16 cellular contexts compared by ENCODE assay signal in the genomic region with DNA sequence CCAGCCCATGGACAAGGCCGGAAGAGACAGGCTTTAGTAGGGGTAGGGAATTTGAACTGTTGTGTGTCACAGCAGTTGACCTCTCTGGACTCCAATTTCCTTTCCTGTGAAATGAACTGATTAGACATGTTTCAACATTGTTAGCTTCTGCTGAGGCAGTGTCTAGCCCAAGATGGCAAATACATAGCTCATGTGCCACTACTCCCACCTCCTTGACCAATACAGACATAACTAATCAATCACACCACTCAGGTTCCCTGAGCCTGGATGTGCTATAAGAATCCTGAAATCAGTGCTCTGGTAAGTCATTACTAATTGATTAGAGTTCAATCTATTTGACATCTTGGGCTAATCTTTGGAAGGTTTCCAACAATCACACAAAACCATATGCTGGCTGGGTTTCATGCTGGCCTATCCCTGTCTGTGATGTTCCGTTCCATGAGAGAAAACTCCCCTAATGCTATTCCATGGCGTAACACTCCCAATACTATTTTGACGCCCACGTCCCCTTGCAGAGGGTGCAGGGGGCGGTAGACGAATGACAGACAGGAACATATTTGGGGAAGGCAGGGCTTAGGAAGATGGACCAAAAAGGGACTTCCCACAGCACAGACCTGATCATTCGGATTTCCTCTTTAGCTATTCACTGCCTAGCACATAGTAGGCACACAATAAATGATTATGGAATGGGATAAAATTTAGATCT.
DNase-seq lines count a peak whose midpoint lies in the region; ATAC-seq, FAIRE-seq and TF ChIP-seq lines count a peak whose summit lies in the region.
"Had no signal": no experiment of that assay in that cellular context is flagged by ENCODE, and none has a peak within 500 bp of the region (broad histone marks: within the 10 kb centered on the region; RNA-seq: fewer than 3 reads in every experiment).

No MANE protein-coding gene starts in this region.

- H3K9me3 ChIP-seq in liver (ENCODE audit: control insufficient read depth in 4 of 4, low read length in 3 of 4): no peaks in the 10 kb centered on the region
- H3K9me3 ChIP-seq in HepG2 (ENCODE audit: low read length): no peaks in the 10 kb centered on the region
- H3K9me3 ChIP-seq: BLaER1 had no signal

- H3K4me2 ChIP-seq in HepG2 (ENCODE audit: low read depth, low read length): no peak overlapping the region
- H3K4me2 ChIP-seq: BLaER1 had no signal

- H4K20me1 ChIP-seq in HepG2 (ENCODE audit: insufficient read depth, low read length): no peaks in the 10 kb centered on the region
- H4K20me1 ChIP-seq: BLaER1 had no signal

- WGBS in liver: 93% methylated on average over 8 of the region's 8 CpGs
- 94% methylated on average over 7 of the region's 8 CpGs for WGBS in HepG2 (ENCODE audit: low lambda C conversion rate)

- H3K4me3 ChIP-seq in liver (ENCODE audit: low read depth in 1 of 3, low read length in 3 of 3) (no peak overlapping the region), HepG2 (replicated peaks in 1 of 3; ENCODE audit: insufficient read depth in 1 of 3, low read depth in 2 of 3, low read length in 3 of 3) (no peak overlapping the region)
- H3K4me3 ChIP-seq: BLaER1 had no signal

- FAIRE-seq in HepG2 (lab: Jason Lieb, UNC): no peak
- FAIRE-seq: H1 had no signal

- TF ChIP-seq POLR2A in HepG2 (IDR thresholded peaks at IDR 0.05; ENCODE audit: insufficient read depth in 1 of 2, low read depth in 2 of 2, low read length in 2 of 2): no peak

- H3K27me3 ChIP-seq in liver (ENCODE audit: control insufficient read depth in 4 of 4, insufficient read depth in 4 of 4, low read length in 3 of 4) (no peaks in the 10 kb centered on the region), HepG2 (ENCODE audit: control insufficient read depth in 1 of 2, insufficient read depth in 2 of 2, low read length in 2 of 2) (no peaks in the 10 kb centered on the region)
- H3K27me3 ChIP-seq: BLaER1 had no signal

- no peak for TF ChIP-seq EP300 in HepG2 (IDR thresholded peaks at IDR 0.05; ENCODE audit: low read depth in 2 of 2, low read length in 2 of 2)
- TF ChIP-seq EP300 in HepG2 (CRISPR knock-in tag; IDR thresholded peaks at IDR 0.05; ENCODE audit: borderline replicate concordance): no peak

- ATAC-seq in HepG2: no peak
- ATAC-seq in GM19455 (IDR thresholded peaks at IDR 0.05; ENCODE audit: unreplicated experiment): no peak

- no peak overlapping the region for H3K27ac ChIP-seq in liver (ENCODE audit: low read depth in 1 of 2, low read length in 2 of 2)
- H3K27ac ChIP-seq in HepG2 (ENCODE audit: extremely low read length, insufficient read depth, low read length): no peak overlapping the region
- H3K27ac ChIP-seq: 22Rv1, BLaER1 had no signal

- H2AFZ ChIP-seq in HepG2 (ENCODE audit: low read length): no peak overlapping the region

- no peak for TF ChIP-seq RAD21 in liver (IDR thresholded peaks at IDR 0.05)
- TF ChIP-seq RAD21 in HepG2 (CRISPR knock-in tag; IDR thresholded peaks at IDR 0.05): no peak

- BruUV-seq in HepG2 (replicated peaks; lab: Mats Ljungman, UMichigan): no TSS peak

- H3K36me3 ChIP-seq in liver (ENCODE audit: control insufficient read depth in 4 of 4, insufficient read depth in 3 of 4, low read depth in 1 of 4, low read length in 3 of 4) (peaks cover 2 to 46% (median 27%) of the 10 kb centered on the region in 4 donors), HepG2 (replicated peaks in 1 of 2; ENCODE audit: control insufficient read depth in 1 of 2, insufficient read depth in 2 of 2, low read length in 2 of 2) (no peaks in the 10 kb centered on the region)

- H3K4me1 ChIP-seq in liver (ENCODE audit: control insufficient read depth in 4 of 4, insufficient read depth in 4 of 4, low read length in 3 of 4) (no peaks in the 10 kb centered on the region), HepG2 (ENCODE audit: insufficient read depth, low read length) (0 out of 2 replicates have a peak, but pooled peaks cover 5% of the 10 kb centered on the region)
- H3K4me1 ChIP-seq: BLaER1 had no signal

- DNase-seq in HepG2 (ENCODE audit: low spot score): no peak
- DNase-seq in left kidney (ENCODE audit: low read depth, low spot score): peak; percentile 48
- DNase-seq in putamen (ENCODE audit: low spot score): peak; percentile 42
- no peak for DNase-seq in stimulated activated CD4-positive, alpha-beta T cell treated with anti-CD3 and anti-CD28 coated beads, Interleukin-2, amount 100 ng/mL, for 48 hours
- DNase-seq in NOMO-1 treated with DMSO at 0.1 percent for 48 hours (lab: John Stamatoyannopoulos, UW; ENCODE audit: unreplicated experiment): no peak
- DNase-seq: Calu3; CD4-positive, alpha-beta memory T cell; DMS79 treated with DMSO at 0.1 percent for 48 hours; GF-D8; H9; IMR-90 had no signal

- intact Hi-C loops in HepG2 (cut with micrococcal nuclease; ENCODE audit: unreplicated experiment): no loop called here

- in situ Hi-C loops in HepG2 (cut with HindIII; ENCODE audit: extremely low pct_ligation_motif_present, low pct_unique_long_range_greater_than_20kb): no loop called here

- TF ChIP-seq CTCF in liver (IDR thresholded peaks at IDR 0.05; ENCODE audit: low read depth, low read length, missing input control): no peak
- no peak for TF ChIP-seq CTCF in HepG2 (CRISPR knock-in tag; IDR thresholded peaks at IDR 0.05)

- POLR2A ChIA-PET in HepG2 (lab: Yijun Ruan, JAX): interaction anchor here (0.9 kb wide), 1 partner anchor 15 kb away, joined by 3 read pairs; no protein-coding TSS in a partner anchor

- H3K9ac ChIP-seq in liver (ENCODE audit: low read depth in 1 of 2, low read length in 2 of 2) (no peak overlapping the region), HepG2 (ENCODE audit: insufficient read depth, low read depth, low read length) (no peak overlapping the region)
- H3K9ac ChIP-seq: BLaER1 had no signal

- no peaks in the 10 kb centered on the region for H3K79me2 ChIP-seq in HepG2 (ENCODE audit: insufficient read depth, low read length)

- CTCF ChIA-PET in HepG2 (lab: Yijun Ruan, JAX; ENCODE audit: low intra/inter-chr PET ratio, low total read pairs): no interaction called here

TF ChIP-seq in liver, 16 proteins besides CTCF, POLR2A, EP300 and RAD21:
- TF ChIP-seq NR2F2 (IDR thresholded peaks at IDR 0.05): peak; percentile 77
- no peak for TF ChIP-seq YY1 (IDR thresholded peaks at IDR 0.05)
TF ChIP-seq in liver: peak in this region for 1.

TF ChIP-seq in HepG2, 621 proteins besides CTCF, POLR2A, EP300 and RAD21:
- TF ChIP-seq KIAA2018 (CRISPR knock-in tag; IDR thresholded peaks at IDR 0.05; ENCODE audit: borderline replicate concordance): no peak
- TF ChIP-seq TMF1 (CRISPR knock-in tag; IDR thresholded peaks at IDR 0.05; ENCODE audit: low read depth): no peak
- no peak for TF ChIP-seq PHF8 (CRISPR knock-in tag; IDR thresholded peaks at IDR 0.05)
- TF ChIP-seq ZKSCAN1 (IDR thresholded peaks at IDR 0.05; ENCODE audit: low read length): no peak
- TF ChIP-seq ZNF607 (CRISPR knock-in tag; IDR thresholded peaks at IDR 0.05; ENCODE audit: borderline replicate concordance): no peak
- no peak for TF ChIP-seq GPN1 (CRISPR knock-in tag; IDR thresholded peaks at IDR 0.05; ENCODE audit: borderline replicate concordance)

Comparison
In these comparisons a context has a peak if more than half of its experiments do, and no peak if none do; other contexts are left out.
1. DNase-seq: peak in left kidney (single experiment) and putamen (single experiment); none in HepG2 (single experiment), stimulated activated CD4-positive, alpha-beta T cell treated with anti-CD3 and anti-CD28 coated beads, Interleukin-2, amount 100 ng/mL, for 48 hours (0 of 2) and NOMO-1 treated with DMSO at 0.1 percent for 48 hours (single experiment).